ENCODE assay signal across 10 cellular contexts in the genomic region with DNA sequence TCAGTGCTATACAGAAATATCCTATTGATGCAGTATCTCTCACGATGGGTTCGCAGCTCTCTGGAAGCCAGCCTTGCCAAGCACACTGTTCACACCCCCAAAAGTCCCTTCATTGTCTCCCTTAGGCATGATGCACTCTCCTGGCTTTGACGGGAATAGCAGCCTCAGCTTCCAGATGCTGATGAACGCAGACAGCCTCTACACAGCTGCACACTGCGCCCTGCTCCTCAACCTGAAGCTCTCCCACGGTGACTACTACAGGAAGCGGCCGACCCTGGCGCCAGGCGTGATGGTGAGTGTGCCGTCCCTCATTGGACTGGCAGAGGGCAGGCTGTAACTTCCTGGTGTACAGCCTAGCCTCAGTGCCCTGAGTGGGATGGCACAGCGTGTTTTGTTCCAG.
DNase-seq lines count a peak whose midpoint lies in the region; ATAC-seq and TF ChIP-seq lines count a peak whose summit lies in the region.
"Had no signal": no experiment of that assay in that cellular context is flagged by ENCODE, and none has a peak within 500 bp of the region (broad histone marks: within the 10 kb centered on the region; RNA-seq: fewer than 3 reads in every experiment).

No MANE protein-coding gene starts in this region.

- H3K27ac Mint-ChIP-seq in H9 = 0 out of 7 replicates have a peak overlapping the region, but pooled peaks of 1 of the 3 experiments have one; percentile 46
- H3K27ac Mint-ChIP-seq: activated CD4-positive, alpha-beta memory T cell treated with anti-CD3 and anti-CD28 coated beads for 36 hours had no signal

- H2BK5ac ChIP-seq in H9 (ENCODE audit: insufficient read length, low read length) = no peak overlapping the region

- WGBS in H9 (ENCODE audit: extremely low coverage, insufficient read length, low lambda C conversion rate) = no CpG with 5 or more reads among the region's 12 CpGs
- WGBS in lower leg skin, 2 donors = 47 to 56% methylated on average over 11 to 12 of the region's 12 CpGs

- H4K8ac ChIP-seq in H9 (replicated peaks; ENCODE audit: insufficient read length, low read depth, low read length) = no peak overlapping the region

- no peak overlapping the region for H3K4me2 ChIP-seq in H9 (ENCODE audit: insufficient read depth, insufficient read length, low read length)

- peaks cover 0 to 10% (median 0%) of the 10 kb centered on the region in 3 experiments; a peak in 2 of 7 replicates for H3K36me3 Mint-ChIP-seq in H9 (ENCODE audit: insufficient read depth in 1 of 3, low read depth in 3 of 3)
- H3K36me3 Mint-ChIP-seq: activated CD4-positive, alpha-beta memory T cell treated with anti-CD3 and anti-CD28 coated beads for 36 hours had no signal

- no peak overlapping the region for H3K4me3 Mint-ChIP-seq in H9
- H3K4me3 Mint-ChIP-seq: activated CD4-positive, alpha-beta memory T cell treated with anti-CD3 and anti-CD28 coated beads for 36 hours had no signal

- POLR2A ChIA-PET in RWPE1 (lab: Yijun Ruan, JAX; ENCODE audit: low non-redundant PET) = no interaction called here

- CTCF ChIA-PET in RWPE1 (lab: Yijun Ruan, JAX) = no interaction called here

- H3K18ac ChIP-seq in H9 (ENCODE audit: insufficient read length, low read depth, low read length) = no peak overlapping the region

- no peak overlapping the region for H2BK12ac ChIP-seq in H9 (ENCODE audit: insufficient read length, low read depth, low read length)

- no peak for TF ChIP-seq POLR2A in gastrocnemius medialis (IDR thresholded peaks at IDR 0.05)
- TF ChIP-seq POLR2A in lower leg skin (IDR thresholded peaks at IDR 0.05) = no peak

- H3K27me3 ChIP-seq in H9 (ENCODE audit: insufficient read depth, low read length) (no peaks in the 10 kb centered on the region), gastrocnemius medialis (no peaks in the 10 kb centered on the region)

- ATAC-seq in gastrocnemius medialis = no peak
- no peak for ATAC-seq in HG03571 (IDR thresholded peaks at IDR 0.05; ENCODE audit: unreplicated experiment)

- TF ChIP-seq CTCF in H9 (conservative IDR thresholded peaks at IDR 0.05) (peak; percentile 53), RWPE1 (conservative IDR thresholded peaks at IDR 0.05; ENCODE audit: low read depth) (no peak), gastrocnemius medialis (IDR thresholded peaks at IDR 0.05 in 4 of 5, conservative IDR thresholded peaks at IDR 0.05 in 1 of 5) (no peak), lower leg skin (IDR thresholded peaks at IDR 0.05) (peak in 1 of 3 donors; percentile 35)

- H2AFZ ChIP-seq in H9 (ENCODE audit: low read length) = no peak overlapping the region

- DNase-seq in H9 (peak; percentile 49), RWPE1 (ENCODE audit: low spot score) (peak; percentile 28), globus pallidus (ENCODE audit: low spot score) (peak; percentile 74), pons (ENCODE audit: low spot score) (peak; percentile 82), gastrocnemius medialis (no peak), AML-193 (lab: John Stamatoyannopoulos, UW) (no peak), lower leg skin (ENCODE audit: low spot score in 2 of 2) (no peak)
- DNase-seq: activated CD4-positive, alpha-beta memory T cell treated with anti-CD3 and anti-CD28 coated beads for 36 hours; KG1 had no signal

- no peak overlapping the region for H3K4ac ChIP-seq in H9 (ENCODE audit: low read depth, low read length)

- intact Hi-C loops in gastrocnemius medialis (cut with DNase I; ENCODE audit: low total_unique reads) = no loop called here
- intact Hi-C loops in lower leg skin (cut with DNase I; ENCODE audit: low total_unique reads) = no loop called here

- H2BK15ac ChIP-seq in H9 (ENCODE audit: low read depth, low read length) = no peak overlapping the region

- H3K4me1 Mint-ChIP-seq in H9 = no peaks in the 10 kb centered on the region

- no peak overlapping the region for H2BK20ac ChIP-seq in H9 (ENCODE audit: low read depth, low read length, poor library complexity, severe bottlenecking)

- no peaks in the 10 kb centered on the region for H3K27me3 Mint-ChIP-seq in H9 (ENCODE audit: low read depth)

- no peaks in the 10 kb centered on the region for H3K23me2 ChIP-seq in H9 (ENCODE audit: insufficient read length, low read depth, low read length, poor library complexity, severe bottlenecking)

- H2AK5ac ChIP-seq in H9 (ENCODE audit: insufficient read length, low read length) = no peak overlapping the region

- H4K91ac ChIP-seq in H9 (ENCODE audit: insufficient read length, low read depth, low read length) = no peak overlapping the region

- no peaks in the 10 kb centered on the region for H3K36me3 ChIP-seq in gastrocnemius medialis

- in situ Hi-C loops in gastrocnemius medialis (cut with MboI; ENCODE audit: low sequenced_read_pairs in 4 of 4) = no loop called here

- H2BK120ac ChIP-seq in H9 (ENCODE audit: low read depth, low read length, poor library complexity, severe bottlenecking) = no peak overlapping the region

- no peaks in the 10 kb centered on the region for H3K79me2 ChIP-seq in H9 (ENCODE audit: insufficient read depth, low read length)

- H3K4me1 ChIP-seq in H9 (ENCODE audit: insufficient read depth, low read length) = no peaks in the 10 kb centered on the region
- no peaks in the 10 kb centered on the region for H3K4me1 ChIP-seq in gastrocnemius medialis

- H3K4me3 ChIP-seq in gastrocnemius medialis (no peak overlapping the region), lower leg skin (ENCODE audit: low read depth, poor library complexity, severe bottlenecking) (no peak overlapping the region)

- no peaks in the 10 kb centered on the region for H3K9me3 Mint-ChIP-seq in H9
- H3K9me3 Mint-ChIP-seq: activated CD4-positive, alpha-beta memory T cell treated with anti-CD3 and anti-CD28 coated beads for 36 hours had no signal

- no peak overlapping the region for H3T11ph ChIP-seq in H9 (ENCODE audit: low read length)

- no peak overlapping the region for H4K5ac ChIP-seq in H9 (ENCODE audit: insufficient read length, low read depth, low read length)

- no peaks in the 10 kb centered on the region for H4K20me1 ChIP-seq in H9 (ENCODE audit: control insufficient read depth, insufficient read depth, insufficient read length)

- no peak overlapping the region for H3K23ac ChIP-seq in H9 (ENCODE audit: insufficient read length, low read depth, low read length)

- H3K9ac ChIP-seq in H9 (ENCODE audit: extremely low read depth, insufficient read length, low read length) = no peak overlapping the region

- H3K56ac ChIP-seq in H9 (ENCODE audit: insufficient read length, low read depth, low read length) = no peak overlapping the region

- H3K27ac ChIP-seq in H9 (ENCODE audit: insufficient read length, low read depth, low read length) = no peak overlapping the region
- H3K27ac ChIP-seq in RWPE1 = no peak overlapping the region
- no peak overlapping the region for H3K27ac ChIP-seq in gastrocnemius medialis

- no peak overlapping the region for H3K14ac ChIP-seq in H9 (ENCODE audit: insufficient read depth, low read length)

- no peaks in the 10 kb centered on the region for H3K9me3 ChIP-seq in H9 (ENCODE audit: control insufficient read depth, low read depth, low read length)
- H3K9me3 ChIP-seq in gastrocnemius medialis = no peaks in the 10 kb centered on the region

- H3K79me1 ChIP-seq in H9 (ENCODE audit: insufficient read depth, low read depth, low read length, poor library complexity, severe bottlenecking) = no peaks in the 10 kb centered on the region

Comparison
In these comparisons a context has a peak if more than half of its experiments do, and no peak if none do; other contexts are left out.
1. DNase-seq: peak in H9 (single experiment), RWPE1 (single experiment), globus pallidus (single experiment) and pons (single experiment); none in gastrocnemius medialis (0 of 2), AML-193 (0 of 2) and lower leg skin (0 of 2).